1 cellular context compared by ENCODE assay signal in the genomic region with DNA sequence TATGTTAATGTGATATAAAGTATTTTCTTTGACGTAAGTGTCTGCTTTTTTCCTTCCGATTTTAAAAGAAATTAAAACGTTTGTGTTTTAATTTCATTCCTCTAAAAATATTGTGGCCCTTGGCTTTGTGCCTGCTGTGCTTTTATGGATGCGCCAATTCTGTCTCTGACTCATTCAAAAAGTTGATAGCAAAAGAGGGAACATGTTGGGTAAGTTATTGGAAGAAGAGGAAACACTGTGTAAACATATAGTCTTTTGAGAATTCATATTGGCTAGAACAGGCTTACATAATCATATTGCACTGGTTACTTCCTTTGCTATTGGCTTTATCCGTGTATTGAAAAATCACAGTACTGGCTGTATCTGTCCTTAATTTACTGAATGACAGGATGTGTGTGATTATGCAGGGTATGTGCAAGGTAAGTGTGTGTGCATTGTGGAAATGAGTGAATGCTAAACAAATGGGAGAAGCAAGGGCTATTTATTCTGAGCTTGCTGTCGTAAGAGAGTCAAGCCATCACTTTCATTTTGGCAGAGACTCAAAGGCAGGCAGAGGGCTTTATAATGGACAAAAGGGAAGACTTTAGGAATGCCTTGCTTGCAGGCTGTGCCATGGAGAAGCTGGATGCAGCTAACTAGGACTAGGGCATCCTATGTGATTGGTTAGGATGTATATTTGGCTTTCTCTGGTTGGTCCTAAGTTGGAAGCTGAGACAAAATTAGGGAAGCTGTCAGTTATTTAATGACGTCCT.
TF ChIP-seq lines count a peak whose summit lies in the region.

No MANE protein-coding gene starts in this region.

TF ChIP-seq in IMR-90, 13 proteins besides CTCF, POLR2A, EP300 and RAD21:
- TF ChIP-seq ELK1 (IDR thresholded peaks at IDR 0.05; ENCODE audit: borderline replicate concordance, low read depth, low read length) (no peak), RFX5 (IDR thresholded peaks at IDR 0.05; ENCODE audit: low read depth, low read length) (no peak), BHLHE40 (IDR thresholded peaks at IDR 0.05; ENCODE audit: low read depth, low read length) (no peak), CHD1 (IDR thresholded peaks at IDR 0.05; ENCODE audit: low read depth, low read length) (no peak), NFE2L2 (IDR thresholded peaks at IDR 0.05; ENCODE audit: low read depth, low read length) (no peak), FOS (IDR thresholded peaks at IDR 0.05; ENCODE audit: low read depth, low read length) (no peak), CEBPB (IDR thresholded peaks at IDR 0.05; ENCODE audit: low read depth, low read length) (no peak), MAZ (IDR thresholded peaks at IDR 0.05; ENCODE audit: borderline replicate concordance, low read depth, low read length) (no peak), SMC3 (IDR thresholded peaks at IDR 0.05; ENCODE audit: low read depth, low read length) (no peak), MXI1 (IDR thresholded peaks at IDR 0.05; ENCODE audit: borderline replicate concordance, low read depth, low read length) (no peak), RCOR1 (IDR thresholded peaks at IDR 0.05; ENCODE audit: insufficient replicate concordance, low read length) (no peak), MAFK (IDR thresholded peaks at IDR 0.05; ENCODE audit: low read depth, low read length) (no peak), USF2 (IDR thresholded peaks at IDR 0.05; ENCODE audit: low read depth, low read length) (no peak)
TF ChIP-seq in IMR-90: peak in this region for 0.
